In the genomic region with DNA sequence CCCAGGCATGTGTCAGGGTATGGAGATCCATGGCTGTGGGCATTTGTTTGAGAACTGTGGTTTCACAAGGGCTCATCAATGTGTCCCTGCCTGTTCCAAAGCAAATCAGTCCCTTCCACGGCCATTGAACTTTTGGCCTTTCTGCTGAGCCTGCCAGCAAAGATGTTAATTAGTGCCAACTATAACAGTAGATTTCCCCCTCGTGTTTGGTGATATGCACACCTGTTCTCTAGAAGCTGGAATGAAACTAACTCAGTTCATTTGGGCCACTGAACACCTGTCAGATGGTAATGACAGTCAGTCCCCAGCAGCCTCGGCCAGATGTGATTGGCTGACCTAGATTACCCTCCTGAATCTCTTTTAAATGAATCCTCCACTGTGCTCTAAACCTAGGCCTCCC, we compare ENCODE assay signal across 15 cellular contexts. TPM values are rescaled to one million over a fixed set of nuclear protein-coding genes. Genes with fewer than 3 reads are reported as not detected.
DNase-seq lines count a peak whose midpoint lies in the region; ATAC-seq and TF ChIP-seq lines count a peak whose summit lies in the region.
"Had no signal": no experiment of that assay in that cellular context is flagged by ENCODE, and none has a peak within 500 bp of the region (broad histone marks: within the 10 kb centered on the region; RNA-seq: fewer than 3 reads in every experiment).

No MANE protein-coding gene starts in this region.

- no peak overlapping the region for H3K4me3 ChIP-seq in mucosa of descending colon
- H3K4me3 ChIP-seq: SK-N-MC had no signal

- H3K9me3 Mint-ChIP-seq in type B pancreatic cell: peaks cover 4% of the 10 kb centered on the region
- H3K9me3 Mint-ChIP-seq: stimulated activated naive CD8-positive, alpha-beta T cell treated with anti-CD3 and anti-CD28 coated beads, Interleukin-15, amount 100 ng/mL, for 72 hours had no signal

- H3K4me1 ChIP-seq in mucosa of descending colon (ENCODE audit: low read depth): peaks cover 5% of the 10 kb centered on the region

- no peaks in the 10 kb centered on the region for H3K36me3 Mint-ChIP-seq in type B pancreatic cell

- TF ChIP-seq CTCF in mucosa of descending colon (IDR thresholded peaks at IDR 0.05): no peak
- no peak for TF ChIP-seq CTCF in type B pancreatic cell (conservative IDR thresholded peaks at IDR 0.05)

- H3K36me3 ChIP-seq in mucosa of descending colon (ENCODE audit: low read depth): no peaks in the 10 kb centered on the region

- ATAC-seq in GM19023 (IDR thresholded peaks at IDR 0.05; ENCODE audit: unreplicated experiment) (peak; percentile 50), HG02623 (IDR thresholded peaks at IDR 0.05; ENCODE audit: unreplicated experiment) (peak; percentile 37), mucosa of descending colon (peak; percentile 61), HG03097 (IDR thresholded peaks at IDR 0.05; ENCODE audit: low FRiP score, unreplicated experiment) (no peak)
- ATAC-seq: activated CD4-positive, alpha-beta T cell treated with anti-CD3 and anti-CD28 coated beads for 36 hours; stimulated activated naive CD8-positive, alpha-beta T cell treated with anti-CD3 and anti-CD28 coated beads, Interleukin-15, amount 100 ng/mL, for 72 hours had no signal

- DNase-seq in NCI-H2081 treated with DMSO at 0.1 percent for 48 hours (lab: John Stamatoyannopoulos, UW) (peak; percentile 12), mucosa of descending colon (no peak), MV-4-11 (lab: John Stamatoyannopoulos, UW) (no peak), type B pancreatic cell (ENCODE audit: extremely low spot score, unreplicated experiment) (no peak)
- no peak for DNase-seq in activated T-cell treated with anti-CD3 and anti-CD28 coated beads, Interleukin-2, amount 50 U/mL, for 1 hour
- DNase-seq: activated CD4-positive, alpha-beta T cell treated with anti-CD3 and anti-CD28 coated beads for 36 hours; activated naive CD4-positive, alpha-beta T cell treated with Interleukin-2 at 50 U/mL for 16 hours; Caco-2; cerebellar nuclear complex; GOT3; stimulated activated naive CD8-positive, alpha-beta T cell treated with anti-CD3 and anti-CD28 coated beads, Interleukin-15, amount 100 ng/mL, for 72 hours had no signal

- peaks cover 4% of the 10 kb centered on the region for H3K4me1 Mint-ChIP-seq in type B pancreatic cell (ENCODE audit: unreplicated experiment)
- H3K4me1 Mint-ChIP-seq: stimulated activated naive CD8-positive, alpha-beta T cell treated with anti-CD3 and anti-CD28 coated beads, Interleukin-15, amount 100 ng/mL, for 72 hours had no signal

- no peak overlapping the region for H3K4me3 Mint-ChIP-seq in type B pancreatic cell
- H3K4me3 Mint-ChIP-seq: activated CD4-positive, alpha-beta T cell treated with anti-CD3 and anti-CD28 coated beads for 36 hours; stimulated activated naive CD8-positive, alpha-beta T cell treated with anti-CD3 and anti-CD28 coated beads, Interleukin-15, amount 100 ng/mL, for 72 hours had no signal

- H3K27me3 Mint-ChIP-seq in type B pancreatic cell: peaks cover 43% of the 10 kb centered on the region

- H3K9me3 ChIP-seq in mucosa of descending colon: no peaks in the 10 kb centered on the region
- H3K9me3 ChIP-seq: Caco-2 had no signal

- intact Hi-C loops in mucosa of descending colon (cut with DNase I, micrococcal nuclease): no loop called here

- no peak overlapping the region for H3K27ac Mint-ChIP-seq in type B pancreatic cell
- H3K27ac Mint-ChIP-seq: activated CD4-positive, alpha-beta T cell treated with anti-CD3 and anti-CD28 coated beads for 36 hours; stimulated activated naive CD8-positive, alpha-beta T cell treated with anti-CD3 and anti-CD28 coated beads, Interleukin-15, amount 100 ng/mL, for 72 hours had no signal

RNA-seq across cellular contexts. Expression of a gene that starts 43.2 kb away (rescaled TPM):
- total RNA-seq in mucosa of descending colon: 10 to 100 TPM in 1 of 3 donors, 1 to 10 TPM in 2; 2.7 to 11.1 (median 7.0) TPM
- total RNA-seq in type B pancreatic cell (ENCODE audit: low replicate concordance): 0.21 and 0.34 TPM in 2 replicates
- total RNA-seq: Caco-2 had no signal
